In the genomic region with DNA sequence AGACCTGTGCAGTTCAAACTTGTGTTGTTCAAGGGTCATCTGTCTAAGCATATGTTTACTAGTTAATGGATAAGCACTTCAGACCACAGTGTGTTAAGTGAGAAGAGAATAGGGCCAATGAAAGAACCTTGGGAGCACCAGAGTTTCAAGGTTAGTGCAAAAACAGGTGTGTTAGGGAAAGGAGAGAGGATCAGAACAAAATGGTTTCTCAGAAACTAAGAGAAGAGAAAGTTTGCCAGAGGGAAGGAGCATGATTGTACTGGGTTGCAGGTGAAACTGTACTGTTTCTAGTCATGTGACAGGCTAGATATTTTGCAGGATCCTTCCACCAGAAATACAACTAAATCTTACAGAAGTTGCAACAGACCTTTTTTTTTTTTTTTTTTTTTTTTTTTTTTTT, we compare ENCODE assay signal across 2 cellular contexts.
TF ChIP-seq lines count a peak whose summit lies in the region.

No MANE protein-coding gene starts in this region.

TF ChIP-seq in HEK293, 187 proteins besides CTCF, POLR2A, EP300 and RAD21 (continued from another document):
- TF ChIP-seq KLF9 (tag by site-specific recombination; IDR thresholded peaks at IDR 0.05; ENCODE audit: low read depth) (no peak), GLI2 (tag by site-specific recombination; IDR thresholded peaks at IDR 0.05; ENCODE audit: borderline replicate concordance, low read depth) (no peak), PRDM1 (tag by site-specific recombination; IDR thresholded peaks at IDR 0.05) (peak; percentile 68; the same call in 1 of the 2 replicates), ZNF785 (tag by site-specific recombination; IDR thresholded peaks at IDR 0.05) (no peak)
- TF ChIP-seq, protein P1, sequence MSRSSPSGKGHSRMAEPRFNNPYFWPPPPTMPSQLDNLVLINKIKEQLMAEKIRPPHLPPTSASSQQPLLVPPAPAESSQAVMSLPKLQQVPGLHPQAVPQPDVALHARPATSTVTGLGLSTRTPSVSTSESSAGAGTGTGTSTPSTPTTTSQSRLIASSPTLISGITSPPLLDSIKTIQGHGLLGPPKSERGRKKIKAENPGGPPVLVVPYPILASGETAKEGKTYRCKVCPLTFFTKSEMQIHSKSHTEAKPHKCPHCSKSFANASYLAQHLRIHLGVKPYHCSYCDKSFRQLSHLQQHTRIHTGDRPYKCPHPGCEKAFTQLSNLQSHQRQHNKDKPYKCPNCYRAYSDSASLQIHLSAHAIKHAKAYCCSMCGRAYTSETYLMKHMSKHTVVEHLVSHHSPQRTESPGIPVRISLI (tag by site-specific recombination; IDR thresholded peaks at IDR 0.05) = peak; percentile 92; the same call in 1 of the 2 replicates
- TF ChIP-seq, protein P2, sequence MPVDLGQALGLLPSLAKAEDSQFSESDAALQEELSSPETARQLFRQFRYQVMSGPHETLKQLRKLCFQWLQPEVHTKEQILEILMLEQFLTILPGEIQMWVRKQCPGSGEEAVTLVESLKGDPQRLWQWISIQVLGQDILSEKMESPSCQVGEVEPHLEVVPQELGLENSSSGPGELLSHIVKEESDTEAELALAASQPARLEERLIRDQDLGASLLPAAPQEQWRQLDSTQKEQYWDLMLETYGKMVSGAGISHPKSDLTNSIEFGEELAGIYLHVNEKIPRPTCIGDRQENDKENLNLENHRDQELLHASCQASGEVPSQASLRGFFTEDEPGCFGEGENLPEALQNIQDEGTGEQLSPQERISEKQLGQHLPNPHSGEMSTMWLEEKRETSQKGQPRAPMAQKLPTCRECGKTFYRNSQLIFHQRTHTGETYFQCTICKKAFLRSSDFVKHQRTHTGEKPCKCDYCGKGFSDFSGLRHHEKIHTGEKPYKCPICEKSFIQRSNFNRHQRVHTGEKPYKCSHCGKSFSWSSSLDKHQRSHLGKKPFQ (tag by site-specific recombination; IDR thresholded peaks at IDR 0.05) = no peak
TF ChIP-seq in HEK293: peak in this region for 2.

TF ChIP-seq in K562, 482 proteins besides CTCF, POLR2A, EP300 and RAD21 (continued from another document):
- TF ChIP-seq, protein P3, sequence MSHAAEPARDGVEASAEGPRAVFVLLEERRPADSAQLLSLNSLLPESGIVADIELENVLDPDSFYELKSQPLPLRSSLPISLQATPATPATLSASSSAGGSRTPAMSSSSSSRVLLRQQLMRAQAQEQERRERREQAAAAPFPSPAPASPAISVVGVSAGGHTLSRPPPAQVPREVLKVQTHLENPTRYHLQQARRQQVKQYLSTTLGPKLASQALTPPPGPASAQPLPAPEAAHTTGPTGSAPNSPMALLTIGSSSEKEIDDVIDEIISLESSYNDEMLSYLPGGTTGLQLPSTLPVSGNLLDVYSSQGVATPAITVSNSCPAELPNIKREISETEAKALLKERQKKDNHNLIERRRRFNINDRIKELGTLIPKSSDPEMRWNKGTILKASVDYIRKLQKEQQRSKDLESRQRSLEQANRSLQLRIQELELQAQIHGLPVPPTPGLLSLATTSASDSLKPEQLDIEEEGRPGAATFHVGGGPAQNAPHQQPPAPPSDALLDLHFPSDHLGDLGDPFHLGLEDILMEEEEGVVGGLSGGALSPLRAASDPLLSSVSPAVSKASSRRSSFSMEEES (CRISPR knock-in tag; IDR thresholded peaks at IDR 0.05) = peak; percentile 77
- TF ChIP-seq, protein P4, sequence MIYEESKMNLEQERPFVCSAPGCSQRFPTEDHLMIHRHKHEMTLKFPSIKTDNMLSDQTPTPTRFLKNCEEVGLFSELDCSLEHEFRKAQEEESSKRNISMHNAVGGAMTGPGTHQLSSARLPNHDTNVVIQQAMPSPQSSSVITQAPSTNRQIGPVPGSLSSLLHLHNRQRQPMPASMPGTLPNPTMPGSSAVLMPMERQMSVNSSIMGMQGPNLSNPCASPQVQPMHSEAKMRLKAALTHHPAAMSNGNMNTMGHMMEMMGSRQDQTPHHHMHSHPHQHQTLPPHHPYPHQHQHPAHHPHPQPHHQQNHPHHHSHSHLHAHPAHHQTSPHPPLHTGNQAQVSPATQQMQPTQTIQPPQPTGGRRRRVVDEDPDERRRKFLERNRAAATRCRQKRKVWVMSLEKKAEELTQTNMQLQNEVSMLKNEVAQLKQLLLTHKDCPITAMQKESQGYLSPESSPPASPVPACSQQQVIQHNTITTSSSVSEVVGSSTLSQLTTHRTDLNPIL (CRISPR knock-in tag; IDR thresholded peaks at IDR 0.05) = no peak
- no peak for TF ChIP-seq SP2 (IDR thresholded peaks at IDR 0.05; ENCODE audit: extremely low read depth, low read depth, low read length, poor library complexity, severe bottlenecking)
- no peak for TF ChIP-seq KAT8 (IDR thresholded peaks at IDR 0.05; ENCODE audit: low read depth)
- TF ChIP-seq, protein P5, sequence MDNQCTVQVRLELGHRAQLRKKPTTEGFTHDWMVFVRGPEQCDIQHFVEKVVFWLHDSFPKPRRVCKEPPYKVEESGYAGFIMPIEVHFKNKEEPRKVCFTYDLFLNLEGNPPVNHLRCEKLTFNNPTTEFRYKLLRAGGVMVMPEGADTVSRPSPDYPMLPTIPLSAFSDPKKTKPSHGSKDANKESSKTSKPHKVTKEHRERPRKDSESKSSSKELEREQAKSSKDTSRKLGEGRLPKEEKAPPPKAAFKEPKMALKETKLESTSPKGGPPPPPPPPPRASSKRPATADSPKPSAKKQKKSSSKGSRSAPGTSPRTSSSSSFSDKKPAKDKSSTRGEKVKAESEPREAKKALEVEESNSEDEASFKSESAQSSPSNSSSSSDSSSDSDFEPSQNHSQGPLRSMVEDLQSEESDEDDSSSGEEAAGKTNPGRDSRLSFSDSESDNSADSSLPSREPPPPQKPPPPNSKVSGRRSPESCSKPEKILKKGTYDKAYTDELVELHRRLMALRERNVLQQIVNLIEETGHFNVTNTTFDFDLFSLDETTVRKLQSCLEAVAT (IDR thresholded peaks at IDR 0.05) = no peak
- TF ChIP-seq, protein P6, sequence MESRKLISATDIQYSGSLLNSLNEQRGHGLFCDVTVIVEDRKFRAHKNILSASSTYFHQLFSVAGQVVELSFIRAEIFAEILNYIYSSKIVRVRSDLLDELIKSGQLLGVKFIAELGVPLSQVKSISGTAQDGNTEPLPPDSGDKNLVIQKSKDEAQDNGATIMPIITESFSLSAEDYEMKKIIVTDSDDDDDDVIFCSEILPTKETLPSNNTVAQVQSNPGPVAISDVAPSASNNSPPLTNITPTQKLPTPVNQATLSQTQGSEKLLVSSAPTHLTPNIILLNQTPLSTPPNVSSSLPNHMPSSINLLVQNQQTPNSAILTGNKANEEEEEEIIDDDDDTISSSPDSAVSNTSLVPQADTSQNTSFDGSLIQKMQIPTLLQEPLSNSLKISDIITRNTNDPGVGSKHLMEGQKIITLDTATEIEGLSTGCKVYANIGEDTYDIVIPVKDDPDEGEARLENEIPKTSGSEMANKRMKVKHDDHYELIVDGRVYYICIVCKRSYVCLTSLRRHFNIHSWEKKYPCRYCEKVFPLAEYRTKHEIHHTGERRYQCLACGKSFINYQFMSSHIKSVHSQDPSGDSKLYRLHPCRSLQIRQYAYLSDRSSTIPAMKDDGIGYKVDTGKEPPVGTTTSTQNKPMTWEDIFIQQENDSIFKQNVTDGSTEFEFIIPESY (CRISPR knock-in tag; IDR thresholded peaks at IDR 0.05) = no peak
- TF ChIP-seq NCOA6 (IDR thresholded peaks at IDR 0.05) = no peak
- no peak for TF ChIP-seq PURB (CRISPR knock-in tag; IDR thresholded peaks at IDR 0.05; ENCODE audit: low read depth)
- TF ChIP-seq FOXK2 (conservative IDR thresholded peaks at IDR 0.05 in 1 of 2, IDR thresholded peaks at IDR 0.05 in 1 of 2; ENCODE audit: low read depth in 2 of 2) = no peak
- TF ChIP-seq ZNF384 (IDR thresholded peaks at IDR 0.05; ENCODE audit: low read depth, low read length) = peak; percentile 58; the same call in 1 of the 2 replicates
- TF ChIP-seq CREB1 (IDR thresholded peaks at IDR 0.05) = no peak
- no peak for TF ChIP-seq CREB1 (CRISPR knock-in tag; IDR thresholded peaks at IDR 0.05)
- TF ChIP-seq CCNT2 (IDR thresholded peaks at IDR 0.05; ENCODE audit: borderline replicate concordance, extremely low read depth, insufficient read length, low read depth, low read length) = no peak
